In the genomic region with DNA sequence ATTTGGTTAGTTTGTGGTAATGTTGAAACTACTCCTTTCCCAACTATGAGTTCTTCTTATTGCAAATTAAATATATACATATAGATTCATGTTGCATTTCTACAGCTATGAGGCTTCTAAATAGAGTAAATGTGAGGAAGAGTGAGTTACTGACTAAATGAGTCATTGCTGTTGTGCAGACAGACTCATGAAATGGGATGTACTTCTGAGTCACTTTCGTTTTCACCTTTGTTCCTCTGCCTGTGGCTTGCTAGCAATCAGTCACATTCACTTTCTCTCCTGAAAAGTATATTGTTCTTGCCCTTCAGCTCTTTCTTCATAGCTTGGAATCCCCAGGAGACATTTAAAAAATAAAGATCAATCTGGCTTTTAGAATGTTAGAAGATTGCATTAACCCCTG, we compare ENCODE assay signal across 9 cellular contexts.
DNase-seq lines count a peak whose midpoint lies in the region; ATAC-seq and TF ChIP-seq lines count a peak whose summit lies in the region.
"Had no signal": no experiment of that assay in that cellular context is flagged by ENCODE, and none has a peak within 500 bp of the region (broad histone marks: within the 10 kb centered on the region; RNA-seq: fewer than 3 reads in every experiment).

No MANE protein-coding gene starts in this region.

- no peak overlapping the region for H2AFZ ChIP-seq in DND-41 (ENCODE audit: low read depth, low read length)

- H3K9me3 ChIP-seq in DND-41 (ENCODE audit: insufficient read depth, low read length, severe bottlenecking): no peaks in the 10 kb centered on the region

- H3K36me3 Mint-ChIP-seq in nephron progenitor cell (ENCODE audit: low read depth) (no peaks in the 10 kb centered on the region), mesothelial cell of epicardium (no peaks in the 10 kb centered on the region)
- H3K36me3 Mint-ChIP-seq: brain had no signal

- peaks cover 14% of the 10 kb centered on the region for H3K4me1 Mint-ChIP-seq in nephron progenitor cell
- peaks cover 29% of the 10 kb centered on the region for H3K4me1 Mint-ChIP-seq in mesothelial cell of epicardium
- H3K4me1 Mint-ChIP-seq: brain had no signal

- no peaks in the 10 kb centered on the region for H3K4me1 ChIP-seq in DND-41 (ENCODE audit: insufficient read depth, low read length)

- H3K4me2 ChIP-seq in DND-41 (ENCODE audit: insufficient read depth, low read length): no peak overlapping the region

- H3K27ac Mint-ChIP-seq in nephron progenitor cell: no peak overlapping the region
- no peak overlapping the region for H3K27ac Mint-ChIP-seq in mesothelial cell of epicardium
- H3K27ac Mint-ChIP-seq: brain had no signal

- H3K9ac ChIP-seq in DND-41 (ENCODE audit: low read depth, low read length): no peak overlapping the region

- H3K27me3 Mint-ChIP-seq in nephron progenitor cell (ENCODE audit: low read depth, poor library complexity): no peaks in the 10 kb centered on the region
- H3K27me3 Mint-ChIP-seq in mesothelial cell of epicardium (ENCODE audit: low read depth): no peaks in the 10 kb centered on the region
- H3K27me3 Mint-ChIP-seq: brain had no signal

- no peaks in the 10 kb centered on the region for H3K36me3 ChIP-seq in DND-41 (ENCODE audit: insufficient read depth, low read length)

- ATAC-seq in DND-41 (ENCODE audit: insufficient read depth, low read depth) (peak; percentile 68; the same call in 2 of the 3 replicates), GM19372 (IDR thresholded peaks at IDR 0.05; ENCODE audit: low read depth, unreplicated experiment) (peak; percentile 86), HG03196 (IDR thresholded peaks at IDR 0.05; ENCODE audit: unreplicated experiment) (peak; percentile 100), SK-N-SH treated with all-trans-retinoic acid at 6 μM for 48 hours (peak; percentile 93)

- no peak overlapping the region for H3K27ac ChIP-seq in DND-41 (ENCODE audit: low read length)

- H3K4me3 Mint-ChIP-seq in nephron progenitor cell (no peak overlapping the region), mesothelial cell of epicardium (no peak overlapping the region)
- H3K4me3 Mint-ChIP-seq: brain had no signal

- DNase-seq in DND-41 (no peak), renal cortical epithelial cell (ENCODE audit: low read depth) (peak; percentile 94), hippocampal formation (lab: John Stamatoyannopoulos, UW) (no peak), nephron progenitor cell (no peak), mesothelial cell of epicardium (ENCODE audit: low spot score in 2 of 2, unreplicated experiment in 2 of 2) (no peak)

- H3K4me3 ChIP-seq in DND-41 (ENCODE audit: low read depth in 1 of 2, low read length in 2 of 2): no peak overlapping the region

- H3K27me3 ChIP-seq in DND-41 (ENCODE audit: insufficient read depth, low read length, poor library complexity): no peaks in the 10 kb centered on the region

- H4K20me1 ChIP-seq in DND-41 (ENCODE audit: insufficient read depth, low read length): no peaks in the 10 kb centered on the region

- no peak for TF ChIP-seq CTCF in DND-41 (IDR thresholded peaks at IDR 0.05; ENCODE audit: borderline replicate concordance, extremely low read depth, low read length, poor library complexity, severe bottlenecking)
- no peak for TF ChIP-seq CTCF in nephron progenitor cell (IDR thresholded peaks at IDR 0.05)
- TF ChIP-seq CTCF in mesothelial cell of epicardium (IDR thresholded peaks at IDR 0.05; ENCODE audit: unreplicated experiment): no peak

- H3K9me3 Mint-ChIP-seq in nephron progenitor cell (no peaks in the 10 kb centered on the region), mesothelial cell of epicardium (no peaks in the 10 kb centered on the region)

- no peaks in the 10 kb centered on the region for H3K79me2 ChIP-seq in DND-41 (ENCODE audit: insufficient read depth, low read length)

TF ChIP-seq in SK-N-SH treated with all-trans-retinoic acid at 6 μM for 48 hours, 23 proteins besides CTCF, POLR2A, EP300 and RAD21 (continues in another document):
- TF ChIP-seq ZNF70 (CRISPR knock-in tag; IDR thresholded peaks at IDR 0.05): no peak
- TF ChIP-seq ISL1 (CRISPR knock-in tag; IDR thresholded peaks at IDR 0.05): no peak
- TF ChIP-seq CSDC2 (CRISPR knock-in tag; IDR thresholded peaks at IDR 0.05): no peak
- no peak for TF ChIP-seq BACH2 (CRISPR knock-in tag; IDR thresholded peaks at IDR 0.05; ENCODE audit: borderline replicate concordance)
- TF ChIP-seq GLIS3 (CRISPR knock-in tag; IDR thresholded peaks at IDR 0.05): no peak
- no peak for TF ChIP-seq ESRRG (CRISPR knock-in tag; IDR thresholded peaks at IDR 0.05)
- TF ChIP-seq, protein P1, sequence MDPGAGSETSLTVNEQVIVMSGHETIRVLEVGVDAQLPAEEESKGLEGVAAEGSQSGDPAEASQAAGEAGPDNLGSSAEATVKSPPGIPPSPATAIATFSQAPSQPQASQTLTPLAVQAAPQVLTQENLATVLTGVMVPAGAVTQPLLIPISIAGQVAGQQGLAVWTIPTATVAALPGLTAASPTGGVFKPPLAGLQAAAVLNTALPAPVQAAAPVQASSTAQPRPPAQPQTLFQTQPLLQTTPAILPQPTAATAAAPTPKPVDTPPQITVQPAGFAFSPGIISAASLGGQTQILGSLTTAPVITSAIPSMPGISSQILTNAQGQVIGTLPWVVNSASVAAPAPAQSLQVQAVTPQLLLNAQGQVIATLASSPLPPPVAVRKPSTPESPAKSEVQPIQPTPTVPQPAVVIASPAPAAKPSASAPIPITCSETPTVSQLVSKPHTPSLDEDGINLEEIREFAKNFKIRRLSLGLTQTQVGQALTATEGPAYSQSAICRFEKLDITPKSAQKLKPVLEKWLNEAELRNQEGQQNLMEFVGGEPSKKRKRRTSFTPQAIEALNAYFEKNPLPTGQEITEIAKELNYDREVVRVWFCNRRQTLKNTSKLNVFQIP (CRISPR knock-in tag; IDR thresholded peaks at IDR 0.05; ENCODE audit: borderline replicate concordance, low read depth): no peak
- TF ChIP-seq OSR1 (CRISPR knock-in tag; IDR thresholded peaks at IDR 0.05): no peak
- no peak for TF ChIP-seq ZFP30 (CRISPR knock-in tag; IDR thresholded peaks at IDR 0.05)
- no peak for TF ChIP-seq PPARA (CRISPR knock-in tag; IDR thresholded peaks at IDR 0.05; ENCODE audit: borderline replicate concordance)
- no peak for TF ChIP-seq ARNTL (CRISPR knock-in tag; IDR thresholded peaks at IDR 0.05; ENCODE audit: borderline replicate concordance, low read depth)
- TF ChIP-seq ZFP3 (CRISPR knock-in tag; IDR thresholded peaks at IDR 0.05): no peak
- TF ChIP-seq ZNF8 (CRISPR knock-in tag; IDR thresholded peaks at IDR 0.05): no peak
- TF ChIP-seq, protein P2, sequence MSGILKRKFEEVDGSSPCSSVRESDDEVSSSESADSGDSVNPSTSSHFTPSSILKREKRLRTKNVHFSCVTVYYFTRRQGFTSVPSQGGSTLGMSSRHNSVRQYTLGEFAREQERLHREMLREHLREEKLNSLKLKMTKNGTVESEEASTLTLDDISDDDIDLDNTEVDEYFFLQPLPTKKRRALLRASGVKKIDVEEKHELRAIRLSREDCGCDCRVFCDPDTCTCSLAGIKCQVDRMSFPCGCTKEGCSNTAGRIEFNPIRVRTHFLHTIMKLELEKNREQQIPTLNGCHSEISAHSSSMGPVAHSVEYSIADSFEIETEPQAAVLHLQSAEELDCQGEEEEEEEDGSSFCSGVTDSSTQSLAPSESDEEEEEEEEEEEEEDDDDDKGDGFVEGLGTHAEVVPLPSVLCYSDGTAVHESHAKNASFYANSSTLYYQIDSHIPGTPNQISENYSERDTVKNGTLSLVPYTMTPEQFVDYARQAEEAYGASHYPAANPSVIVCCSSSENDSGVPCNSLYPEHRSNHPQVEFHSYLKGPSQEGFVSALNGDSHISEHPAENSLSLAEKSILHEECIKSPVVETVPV (CRISPR knock-in tag; IDR thresholded peaks at IDR 0.05): no peak
- TF ChIP-seq, protein P3, sequence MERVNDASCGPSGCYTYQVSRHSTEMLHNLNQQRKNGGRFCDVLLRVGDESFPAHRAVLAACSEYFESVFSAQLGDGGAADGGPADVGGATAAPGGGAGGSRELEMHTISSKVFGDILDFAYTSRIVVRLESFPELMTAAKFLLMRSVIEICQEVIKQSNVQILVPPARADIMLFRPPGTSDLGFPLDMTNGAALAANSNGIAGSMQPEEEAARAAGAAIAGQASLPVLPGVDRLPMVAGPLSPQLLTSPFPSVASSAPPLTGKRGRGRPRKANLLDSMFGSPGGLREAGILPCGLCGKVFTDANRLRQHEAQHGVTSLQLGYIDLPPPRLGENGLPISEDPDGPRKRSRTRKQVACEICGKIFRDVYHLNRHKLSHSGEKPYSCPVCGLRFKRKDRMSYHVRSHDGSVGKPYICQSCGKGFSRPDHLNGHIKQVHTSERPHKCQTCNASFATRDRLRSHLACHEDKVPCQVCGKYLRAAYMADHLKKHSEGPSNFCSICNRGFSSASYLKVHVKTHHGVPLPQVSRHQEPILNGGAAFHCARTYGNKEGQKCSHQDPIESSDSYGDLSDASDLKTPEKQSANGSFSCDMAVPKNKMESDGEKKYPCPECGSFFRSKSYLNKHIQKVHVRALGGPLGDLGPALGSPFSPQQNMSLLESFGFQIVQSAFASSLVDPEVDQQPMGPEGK (CRISPR knock-in tag; IDR thresholded peaks at IDR 0.05; ENCODE audit: borderline replicate concordance): no peak
- no peak for TF ChIP-seq SNAI2 (CRISPR knock-in tag; IDR thresholded peaks at IDR 0.05)
- TF ChIP-seq, protein P4, sequence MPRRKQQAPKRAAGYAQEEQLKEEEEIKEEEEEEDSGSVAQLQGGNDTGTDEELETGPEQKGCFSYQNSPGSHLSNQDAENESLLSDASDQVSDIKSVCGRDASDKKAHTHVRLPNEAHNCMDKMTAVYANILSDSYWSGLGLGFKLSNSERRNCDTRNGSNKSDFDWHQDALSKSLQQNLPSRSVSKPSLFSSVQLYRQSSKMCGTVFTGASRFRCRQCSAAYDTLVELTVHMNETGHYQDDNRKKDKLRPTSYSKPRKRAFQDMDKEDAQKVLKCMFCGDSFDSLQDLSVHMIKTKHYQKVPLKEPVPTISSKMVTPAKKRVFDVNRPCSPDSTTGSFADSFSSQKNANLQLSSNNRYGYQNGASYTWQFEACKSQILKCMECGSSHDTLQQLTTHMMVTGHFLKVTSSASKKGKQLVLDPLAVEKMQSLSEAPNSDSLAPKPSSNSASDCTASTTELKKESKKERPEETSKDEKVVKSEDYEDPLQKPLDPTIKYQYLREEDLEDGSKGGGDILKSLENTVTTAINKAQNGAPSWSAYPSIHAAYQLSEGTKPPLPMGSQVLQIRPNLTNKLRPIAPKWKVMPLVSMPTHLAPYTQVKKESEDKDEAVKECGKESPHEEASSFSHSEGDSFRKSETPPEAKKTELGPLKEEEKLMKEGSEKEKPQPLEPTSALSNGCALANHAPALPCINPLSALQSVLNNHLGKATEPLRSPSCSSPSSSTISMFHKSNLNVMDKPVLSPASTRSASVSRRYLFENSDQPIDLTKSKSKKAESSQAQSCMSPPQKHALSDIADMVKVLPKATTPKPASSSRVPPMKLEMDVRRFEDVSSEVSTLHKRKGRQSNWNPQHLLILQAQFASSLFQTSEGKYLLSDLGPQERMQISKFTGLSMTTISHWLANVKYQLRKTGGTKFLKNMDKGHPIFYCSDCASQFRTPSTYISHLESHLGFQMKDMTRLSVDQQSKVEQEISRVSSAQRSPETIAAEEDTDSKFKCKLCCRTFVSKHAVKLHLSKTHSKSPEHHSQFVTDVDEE (CRISPR knock-in tag; IDR thresholded peaks at IDR 0.05): no peak
